In the genomic region with DNA sequence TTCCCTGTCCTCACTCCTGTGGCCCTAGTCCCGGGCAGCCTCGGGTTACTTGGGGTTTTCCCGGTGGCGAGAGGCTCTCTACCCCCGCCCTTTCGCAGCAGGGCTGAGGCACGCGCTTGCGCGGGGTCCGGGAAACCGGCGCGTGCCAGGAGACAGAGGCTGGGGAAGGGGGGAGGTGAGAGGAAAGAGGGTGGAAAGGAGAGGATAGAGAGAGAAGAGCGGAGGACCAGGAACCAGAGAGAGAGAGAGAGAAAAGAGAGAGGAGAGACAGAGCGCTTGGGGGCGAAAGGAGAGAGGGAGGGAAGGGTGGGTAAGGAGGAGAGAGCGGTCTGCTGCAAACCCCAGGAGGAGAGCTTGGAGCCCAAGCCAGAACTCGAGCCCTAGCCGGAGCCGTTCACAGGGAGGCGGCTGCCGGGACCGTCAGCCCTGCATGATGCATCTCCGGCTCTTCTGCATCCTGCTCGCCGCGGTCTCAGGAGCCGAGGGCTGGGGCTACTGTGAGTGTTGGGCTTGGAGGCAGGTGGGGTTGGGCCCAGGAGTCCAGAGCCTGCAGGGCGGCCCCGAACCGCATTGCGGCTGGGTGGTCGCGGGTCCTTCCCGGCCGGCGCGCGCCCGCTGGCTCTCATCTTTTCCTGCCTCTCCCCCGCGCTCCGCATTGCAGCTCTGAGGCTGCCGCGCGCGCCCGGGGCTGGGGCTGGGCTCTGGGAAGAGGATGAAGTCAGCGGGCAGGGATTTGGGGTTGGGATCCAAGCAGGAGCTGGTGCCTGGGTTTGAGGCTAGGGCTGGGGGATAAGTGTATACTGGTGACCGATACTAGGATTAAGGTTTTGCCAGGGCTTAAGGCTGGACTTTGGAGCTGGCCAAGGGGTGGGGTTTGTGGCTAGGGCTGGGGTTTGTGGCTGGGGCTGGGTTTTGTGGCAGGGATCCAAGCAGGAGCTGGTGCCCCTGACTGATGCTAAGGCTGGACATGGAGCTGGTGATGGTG, we compare ENCODE assay signal across 1 cellular context.
A peak's percentile ranks its signal among the peaks of the same experiment; 100 is the strongest.
TF ChIP-seq lines count a peak whose summit lies in the region.

TSS of gene CNTNAP1 (plus strand) at position 132 of the 985 bp plus-strand sequence. CDS start at position 431, 299 bp downstream.

TF ChIP-seq in HepG2, 621 proteins besides CTCF, POLR2A, EP300 and RAD21 (continued from another document and continues in another):
- TF ChIP-seq YEATS2 (CRISPR knock-in tag; IDR thresholded peaks at IDR 0.05; ENCODE audit: borderline replicate concordance), result peak; percentile 57; the same call in 1 of the 2 replicates
- no peak; the same call in 1 of the 2 replicates for TF ChIP-seq KLF15 (CRISPR knock-in tag; IDR thresholded peaks at IDR 0.05; ENCODE audit: borderline replicate concordance)
- TF ChIP-seq HINFP (CRISPR knock-in tag; IDR thresholded peaks at IDR 0.05; ENCODE audit: low read depth), result no peak
- no peak; the same call in 1 of the 2 replicates for TF ChIP-seq RCOR2 (CRISPR knock-in tag; IDR thresholded peaks at IDR 0.05)
- 0 out of 2 replicates have a peak, but pooled peaks have one; percentile 31 for TF ChIP-seq HNF4G (IDR thresholded peaks at IDR 0.05; ENCODE audit: borderline replicate concordance, low read depth, low read length)
- no peak; the same call in 1 of the 2 replicates for TF ChIP-seq HNF4G (CRISPR knock-in tag; IDR thresholded peaks at IDR 0.05; ENCODE audit: borderline replicate concordance, low read depth)
- TF ChIP-seq BCL3 (CRISPR knock-in tag; IDR thresholded peaks at IDR 0.05), result peak; percentile 78
- TF ChIP-seq ZNF501 (CRISPR knock-in tag; IDR thresholded peaks at IDR 0.05), result peak; percentile 84
- TF ChIP-seq ELF1 (CRISPR knock-in tag; IDR thresholded peaks at IDR 0.05), result peak; percentile 54
- TF ChIP-seq SKIL (CRISPR knock-in tag; IDR thresholded peaks at IDR 0.05; ENCODE audit: borderline replicate concordance), result peak; percentile 55; the same call in 1 of the 2 replicates
- TF ChIP-seq AGO2 (optimal IDR thresholded peaks at IDR 0.05; ENCODE audit: low read depth, low read length), result peak; percentile 68
- TF ChIP-seq HCFC1 (IDR thresholded peaks at IDR 0.05; ENCODE audit: low read depth, low read length), result no peak
- no peak for TF ChIP-seq SRSF9 (IDR thresholded peaks at IDR 0.05; ENCODE audit: borderline replicate concordance, insufficient read depth, low read depth, low read length, poor library complexity, severe bottlenecking)
- TF ChIP-seq, protein P1, sequence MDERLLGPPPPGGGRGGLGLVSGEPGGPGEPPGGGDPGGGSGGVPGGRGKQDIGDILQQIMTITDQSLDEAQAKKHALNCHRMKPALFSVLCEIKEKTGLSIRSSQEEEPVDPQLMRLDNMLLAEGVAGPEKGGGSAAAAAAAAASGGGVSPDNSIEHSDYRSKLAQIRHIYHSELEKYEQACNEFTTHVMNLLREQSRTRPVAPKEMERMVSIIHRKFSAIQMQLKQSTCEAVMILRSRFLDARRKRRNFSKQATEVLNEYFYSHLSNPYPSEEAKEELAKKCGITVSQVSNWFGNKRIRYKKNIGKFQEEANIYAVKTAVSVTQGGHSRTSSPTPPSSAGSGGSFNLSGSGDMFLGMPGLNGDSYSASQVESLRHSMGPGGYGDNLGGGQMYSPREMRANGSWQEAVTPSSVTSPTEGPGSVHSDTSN (CRISPR knock-in tag; IDR thresholded peaks at IDR 0.05), result no peak
- 0 out of 2 replicates have a peak, but pooled peaks have one; percentile 56 for TF ChIP-seq RFXANK (CRISPR knock-in tag; IDR thresholded peaks at IDR 0.05)
- TF ChIP-seq NCOR1 (IDR thresholded peaks at IDR 0.05; ENCODE audit: borderline replicate concordance, low read length), result 0 out of 2 replicates have a peak, but pooled peaks have one; percentile 23
- no peak for TF ChIP-seq FOXO4 (CRISPR knock-in tag; conservative IDR thresholded peaks at IDR 0.05)
- no peak for TF ChIP-seq NR2F6 (IDR thresholded peaks at IDR 0.05)
- TF ChIP-seq NR2F6 (CRISPR knock-in tag; IDR thresholded peaks at IDR 0.05), result no peak; the same call in 1 of the 2 replicates
- TF ChIP-seq ZNF75D (CRISPR knock-in tag; IDR thresholded peaks at IDR 0.05; ENCODE audit: borderline replicate concordance), result no peak
- TF ChIP-seq ZNF143 (CRISPR knock-in tag; IDR thresholded peaks at IDR 0.05), result no peak
- TF ChIP-seq HNRNPK (IDR thresholded peaks at IDR 0.05; ENCODE audit: low read depth, low read length, poor library complexity, severe bottlenecking), result peak; percentile 96
- TF ChIP-seq TBL1XR1 (IDR thresholded peaks at IDR 0.05; ENCODE audit: borderline replicate concordance, low read length, partially characterized antibody), result no peak
- no peak for TF ChIP-seq ZNF383 (CRISPR knock-in tag; IDR thresholded peaks at IDR 0.05; ENCODE audit: borderline replicate concordance)
- TF ChIP-seq ZNF670 (CRISPR knock-in tag; IDR thresholded peaks at IDR 0.05; ENCODE audit: borderline replicate concordance), result no peak
- peak; percentile 76; the same call in 1 of the 2 replicates for TF ChIP-seq ZNF546 (CRISPR knock-in tag; conservative IDR thresholded peaks at IDR 0.05)
- TF ChIP-seq ATF6 (CRISPR knock-in tag; conservative IDR thresholded peaks at IDR 0.05), result no peak
- TF ChIP-seq JUND (CRISPR knock-in tag; IDR thresholded peaks at IDR 0.05), result no peak
- TF ChIP-seq ZNF180 (CRISPR knock-in tag; IDR thresholded peaks at IDR 0.05; ENCODE audit: borderline replicate concordance, low read depth), result no peak
- TF ChIP-seq ZNF512B (CRISPR knock-in tag; IDR thresholded peaks at IDR 0.05; ENCODE audit: borderline replicate concordance), result peak; percentile 69; the same call in 1 of the 2 replicates
- TF ChIP-seq GATAD1 (CRISPR knock-in tag; IDR thresholded peaks at IDR 0.05), result peak; percentile 57
- peak; percentile 25; the same call in 1 of the 2 replicates for TF ChIP-seq ZBTB38 (CRISPR knock-in tag; IDR thresholded peaks at IDR 0.05)
- no peak for TF ChIP-seq SP140L (CRISPR knock-in tag; IDR thresholded peaks at IDR 0.05; ENCODE audit: borderline replicate concordance)
- TF ChIP-seq, protein P2, sequence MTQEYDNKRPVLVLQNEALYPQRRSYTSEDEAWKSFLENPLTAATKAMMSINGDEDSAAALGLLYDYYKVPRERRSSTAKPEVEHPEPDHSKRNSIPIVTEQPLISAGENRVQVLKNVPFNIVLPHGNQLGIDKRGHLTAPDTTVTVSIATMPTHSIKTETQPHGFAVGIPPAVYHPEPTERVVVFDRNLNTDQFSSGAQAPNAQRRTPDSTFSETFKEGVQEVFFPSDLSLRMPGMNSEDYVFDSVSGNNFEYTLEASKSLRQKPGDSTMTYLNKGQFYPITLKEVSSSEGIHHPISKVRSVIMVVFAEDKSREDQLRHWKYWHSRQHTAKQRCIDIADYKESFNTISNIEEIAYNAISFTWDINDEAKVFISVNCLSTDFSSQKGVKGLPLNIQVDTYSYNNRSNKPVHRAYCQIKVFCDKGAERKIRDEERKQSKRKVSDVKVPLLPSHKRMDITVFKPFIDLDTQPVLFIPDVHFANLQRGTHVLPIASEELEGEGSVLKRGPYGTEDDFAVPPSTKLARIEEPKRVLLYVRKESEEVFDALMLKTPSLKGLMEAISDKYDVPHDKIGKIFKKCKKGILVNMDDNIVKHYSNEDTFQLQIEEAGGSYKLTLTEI (CRISPR knock-in tag; conservative IDR thresholded peaks at IDR 0.05), result no peak
- TF ChIP-seq ZBTB10 (CRISPR knock-in tag; IDR thresholded peaks at IDR 0.05; ENCODE audit: borderline replicate concordance), result no peak
